Comparison of ENCODE assay signal across 25 cellular contexts in genomic region chr11:45924927-45925326, GRCh38. TPM values are rescaled to one million over a fixed set of nuclear protein-coding genes. Genes with fewer than 3 reads are reported as not detected.
A peak's percentile ranks its signal among the peaks of the same experiment; 100 is the strongest.
DNase-seq lines count a peak whose midpoint lies in the region; ATAC-seq and TF ChIP-seq lines count a peak whose summit lies in the region.
"Had no signal": no experiment of that assay in that cellular context is flagged by ENCODE, and none has a peak within 500 bp of the region (broad histone marks: within the 10 kb centered on the region; RNA-seq: fewer than 3 reads in every experiment).

No MANE protein-coding gene starts in this region.

- peaks cover 7% of the 10 kb centered on the region for H3K79me1 ChIP-seq in neuronal stem cell (ENCODE audit: low read depth, low read length)

- DNase-seq in Caco-2 (no peak), WTC11 (ENCODE audit: low spot score) (no peak), neuronal stem cell (ENCODE audit: low spot score) (no peak), NCI-H774 (lab: John Stamatoyannopoulos, UW) (no peak), MG63 (no peak), hippocampal formation (lab: John Stamatoyannopoulos, UW) (no peak)
- DNase-seq: anterior cingulate cortex; effector CD8-positive, alpha-beta T cell; erythroblast; Kasumi-1; MV-4-11; NCI-H146; NCI-H2107; NCI-H446; NCI-H82; stimulated activated naive CD8-positive, alpha-beta T cell treated with anti-CD3 and anti-CD28 coated beads, Interleukin-15, Interleukin-2, amounts not matched to agents 100 U/mL and 50 U/mL, for 24 hours; testis; WERI-Rb-1 had no signal

- H3K4me3 ChIP-seq in BLaER1 (no peak overlapping the region), Caco-2 (ENCODE audit: low read depth, low read length) (no peak overlapping the region), neuronal stem cell (ENCODE audit: low read length in 2 of 2) (no peak overlapping the region), MG63 (no peak overlapping the region)
- H3K4me3 ChIP-seq: testis had no signal

- no peak overlapping the region for H2AFZ ChIP-seq in neuronal stem cell (ENCODE audit: low read length)
- H2AFZ ChIP-seq: parathyroid adenoma had no signal

- no peak overlapping the region for H3K18ac ChIP-seq in neuronal stem cell (ENCODE audit: low read length)

- H3K23ac ChIP-seq in neuronal stem cell (ENCODE audit: low read depth, low read length, poor library complexity): no peak overlapping the region

- H4K8ac ChIP-seq in neuronal stem cell (ENCODE audit: low read depth, low read length): no peak overlapping the region

- H3K4me1 ChIP-seq in BLaER1 (peaks cover 99% of the 10 kb centered on the region), Caco-2 (peaks cover 12% of the 10 kb centered on the region), neuronal stem cell (ENCODE audit: control insufficient read depth in 2 of 2, insufficient read depth in 1 of 2, low read depth in 1 of 2, low read length in 2 of 2) (peaks cover 14 to 15% of the 10 kb centered on the region in 2 donors)

- H3K4me1 Mint-ChIP-seq in Caco-2 (ENCODE audit: low read depth, unreplicated experiment) (peaks cover 14% of the 10 kb centered on the region), WTC11 (peaks cover 25% of the 10 kb centered on the region)

- POLR2A ChIA-PET in Caco-2 (lab: Charles Lee) (no interaction called here), WTC11 (lab: Charles Lee) (no interaction called here)

- no CpG with 5 or more reads among the region's 6 CpGs for WGBS in neuronal stem cell (ENCODE audit: extremely low coverage in 2 of 2, insufficient read length in 2 of 2, insufficient replicate concordance in 1 of 2), 2 donors

- H3K27me3 ChIP-seq in BLaER1 (peaks cover 37% of the 10 kb centered on the region), Caco-2 (replicated peaks; ENCODE audit: control insufficient read depth, insufficient read depth, low read length) (no peaks in the 10 kb centered on the region), neuronal stem cell (ENCODE audit: control insufficient read depth in 3 of 3, insufficient read depth in 3 of 3, low read depth in 1 of 3, low read length in 3 of 3) (peaks cover 0 to 56% (median 13%) of the 10 kb centered on the region in 3 experiments), MG63 (0 out of 2 replicates have a peak, but pooled peaks cover 3% of the 10 kb centered on the region)
- H3K27me3 ChIP-seq: testis had no signal

- no peak overlapping the region for H3K4ac ChIP-seq in neuronal stem cell (ENCODE audit: low read length)

- peak overlapping the region; percentile 14 for H2BK15ac ChIP-seq in neuronal stem cell (ENCODE audit: low read length)

- H3K9ac ChIP-seq in BLaER1 (peak overlapping the region; percentile 43; the same call in 1 of the 2 replicates), neuronal stem cell (ENCODE audit: low read depth, low read length, poor library complexity) (no peak overlapping the region)
- H3K9ac ChIP-seq: parathyroid adenoma had no signal

- no peaks in the 10 kb centered on the region for H3K9me3 ChIP-seq in BLaER1
- no peaks in the 10 kb centered on the region for H3K9me3 ChIP-seq in Caco-2
- H3K9me3 ChIP-seq in neuronal stem cell (replicated peaks in 1 of 2; ENCODE audit: control insufficient read depth in 2 of 2, insufficient read depth in 1 of 2, low read depth in 1 of 2, low read length in 2 of 2): no peaks in the 10 kb centered on the region
- no peaks in the 10 kb centered on the region for H3K9me3 ChIP-seq in MG63
- H3K9me3 ChIP-seq: testis had no signal

- no peak for TF ChIP-seq CTCF in Caco-2 (IDR thresholded peaks at IDR 0.05; ENCODE audit: insufficient read depth in 1 of 2, low read depth in 1 of 2, low read length in 1 of 2, severe bottlenecking in 1 of 2, unreplicated experiment in 1 of 2)
- no peak for TF ChIP-seq CTCF in WTC11 (IDR thresholded peaks at IDR 0.05)

- H2AK5ac ChIP-seq in neuronal stem cell (ENCODE audit: low read depth, low read length): no peak overlapping the region

- H3K27ac Mint-ChIP-seq in Caco-2 (ENCODE audit: unreplicated experiment): peak overlapping the region; percentile 46
- no peak overlapping the region for H3K27ac Mint-ChIP-seq in WTC11
- H3K27ac Mint-ChIP-seq: activated naive CD4-positive, alpha-beta T cell treated with anti-CD3 and anti-CD28 coated beads, Interleukin-2, amount 50 U/mL, for 72 hours; T-helper 2 cell treated with Interferon-gamma antibody and Interleukin-4, amounts not matched to agents 5 μg/mL and 100 μg/mL, for 36 hours had no signal

- H3K36me3 Mint-ChIP-seq in Caco-2 (ENCODE audit: insufficient read depth, unreplicated experiment) (peaks cover 49% of the 10 kb centered on the region), WTC11 (peaks cover 25% of the 10 kb centered on the region)
- H3K36me3 Mint-ChIP-seq: activated naive CD4-positive, alpha-beta T cell treated with anti-CD3 and anti-CD28 coated beads, Interleukin-2, amount 50 U/mL, for 72 hours had no signal

- no peak overlapping the region for H3K14ac ChIP-seq in neuronal stem cell (ENCODE audit: low read length)

- no peak overlapping the region for H2BK12ac ChIP-seq in neuronal stem cell (ENCODE audit: low read length)

- no peak overlapping the region for H2BK5ac ChIP-seq in neuronal stem cell (ENCODE audit: low read length)

- no peak for ATAC-seq in WTC11
- ATAC-seq: activated naive CD4-positive, alpha-beta T cell treated with anti-CD3 and anti-CD28 coated beads, Interleukin-2, amount 50 U/mL, for 72 hours; HCT116; right cardiac atrium; stimulated activated naive CD8-positive, alpha-beta T cell treated with anti-CD3 and anti-CD28 coated beads, Interleukin-15, Interleukin-2, amounts not matched to agents 100 U/mL and 50 U/mL, for 24 hours had no signal

- CTCF ChIA-PET in Caco-2 (lab: Charles Lee): no interaction called here
- CTCF ChIA-PET in WTC11 (lab: Charles Lee): interaction anchor here (0.6 to 4.0 kb wide), 3 partner anchors 27 to 82 kb away, joined by 3 to 33 read pairs (median 5); no protein-coding TSS in a partner anchor

- BruUV-seq in Caco-2 (replicated peaks; lab: Mats Ljungman, UMichigan): no TSS peak

- H3K4me3 Mint-ChIP-seq in Caco-2 (ENCODE audit: unreplicated experiment) (peak overlapping the region; percentile 79), WTC11 (peak overlapping the region; percentile 92; the same call in 1 of the 2 replicates)

- H3K27ac ChIP-seq in BLaER1: peak overlapping the region; percentile 58
- H3K27ac ChIP-seq in neuronal stem cell (replicated peaks; ENCODE audit: low read length): no peak overlapping the region
- H3K27ac ChIP-seq: parathyroid adenoma, testis, WERI-Rb-1 had no signal

- H3K36me3 ChIP-seq in BLaER1: peaks cover 27% of the 10 kb centered on the region
- no peaks in the 10 kb centered on the region; the same call in none of the 2 replicates for H3K36me3 ChIP-seq in Caco-2 (ENCODE audit: control insufficient read depth, insufficient read depth, low read length)
- no peaks in the 10 kb centered on the region for H3K36me3 ChIP-seq in neuronal stem cell (replicated peaks in 1 of 2; ENCODE audit: control insufficient read depth in 2 of 2, insufficient read depth in 2 of 2, low read length in 2 of 2)
- no peaks in the 10 kb centered on the region for H3K36me3 ChIP-seq in MG63

- no peak overlapping the region for H4K91ac ChIP-seq in neuronal stem cell (ENCODE audit: low read depth, low read length, poor library complexity)

- H3K27me3 Mint-ChIP-seq in Caco-2 (ENCODE audit: insufficient read depth, unreplicated experiment) (no peaks in the 10 kb centered on the region), WTC11 (ENCODE audit: low read depth) (peaks cover 2% of the 10 kb centered on the region; the same call in 1 of the 2 replicates)

- intact Hi-C loops in Caco-2 (cut with micrococcal nuclease; ENCODE audit: unreplicated experiment): no loop called here

- H3K9me3 Mint-ChIP-seq in Caco-2 (ENCODE audit: unreplicated experiment): no peaks in the 10 kb centered on the region
- no peaks in the 10 kb centered on the region for H3K9me3 Mint-ChIP-seq in WTC11
- H3K9me3 Mint-ChIP-seq: activated naive CD4-positive, alpha-beta T cell treated with anti-CD3 and anti-CD28 coated beads, Interleukin-2, amount 50 U/mL, for 72 hours; nephron; T-helper 2 cell treated with Interferon-gamma antibody and Interleukin-4, amounts not matched to agents 5 μg/mL and 100 μg/mL, for 36 hours had no signal

- no peak overlapping the region for H2BK120ac ChIP-seq in neuronal stem cell (ENCODE audit: low read depth, low read length)

- 0 out of 2 replicates have a peak, but pooled peaks cover 8% of the 10 kb centered on the region for H4K20me1 ChIP-seq in BLaER1

- H3K4me2 ChIP-seq in BLaER1: peak overlapping the region; percentile 96
- H3K4me2 ChIP-seq in neuronal stem cell (ENCODE audit: insufficient read depth, low read length, poor library complexity, severe bottlenecking): no peak overlapping the region

TF ChIP-seq in WTC11, 78 proteins besides CTCF, POLR2A, EP300 and RAD21 (continues in another document):
- TF ChIP-seq RELA (CRISPR knock-in tag; IDR thresholded peaks at IDR 0.05; ENCODE audit: borderline replicate concordance) (no peak), EMX1 (CRISPR knock-in tag; IDR thresholded peaks at IDR 0.05) (no peak)

RNA-seq across cellular contexts. Expression of gene LARGE2, which starts 2.5 kb away (rescaled TPM):
- total RNA-seq in Caco-2 (2022) (62.3 and 67.4 TPM in 2 replicates), WTC11 (2021) (124 to 132 TPM (median 126 TPM) in 3 replicates)
- 16.5 TPM for polyA plus RNA-seq in neuronal stem cell (2013, experiment 1 of 2)
- polyA plus RNA-seq in neuronal stem cell (2013, experiment 2 of 2): 15.7 TPM
- not detected in 2 replicates for total RNA-seq in MG63 (2014; rRNA removed; shearing (Covaris generic); ENCODE audit: low replicate concordance)

RNA-seq across cellular contexts. Expression of gene PEX16, which starts 7.2 kb away (rescaled TPM):
- 41.4 and 45.8 TPM in 2 replicates for total RNA-seq in Caco-2 (2022)
- 35.8 to 39.3 TPM (median 36.0 TPM) in 3 replicates for total RNA-seq in WTC11 (2021)
- 23.1 TPM for polyA plus RNA-seq in neuronal stem cell (2013, experiment 1 of 2)
- polyA plus RNA-seq in neuronal stem cell (2013, experiment 2 of 2): 19.6 TPM
- 20.5 and 31.6 TPM in 2 replicates for total RNA-seq in MG63 (2014; rRNA removed; shearing (Covaris generic); ENCODE audit: low replicate concordance)

RNA-seq across cellular contexts. Expression of gene FREY1, which starts 17.9 kb away (rescaled TPM):
- total RNA-seq in Caco-2 (2022): 1.2 and 1.3 TPM in 2 replicates
- 1.6 to 2.1 TPM (median 1.8 TPM) in 3 replicates for total RNA-seq in WTC11 (2021)
- polyA plus RNA-seq in neuronal stem cell (2013, experiment 1 of 2): 0.95 TPM
- 0.93 TPM for polyA plus RNA-seq in neuronal stem cell (2013, experiment 2 of 2)
- total RNA-seq in MG63 (2014; rRNA removed; shearing (Covaris generic); ENCODE audit: low replicate concordance): 0.72 and 5.0 TPM in 2 replicates

RNA-seq across cellular contexts. Expression of gene MAPK8IP1, which starts 39.5 kb away (rescaled TPM):
- total RNA-seq in Caco-2 (2022) (8.2 and 8.5 TPM in 2 replicates), WTC11 (2021) (31.6 to 34.1 TPM (median 32.4 TPM) in 3 replicates)
- polyA plus RNA-seq in neuronal stem cell (2013, experiment 1 of 2): 13.4 TPM
- polyA plus RNA-seq in neuronal stem cell (2013, experiment 2 of 2): 11.6 TPM
- 2.6 and 15.5 TPM in 2 replicates for total RNA-seq in MG63 (2014; rRNA removed; shearing (Covaris generic); ENCODE audit: low replicate concordance)

Comparison
In these comparisons a context has a peak if more than half of its experiments do, and no peak if none do; other contexts are left out.
1. RNA of gene LARGE2, which starts 2.5 kb away (total RNA-seq): 124 to 132 TPM in WTC11 and 62.3 to 67.4 TPM in Caco-2; not detected in MG63; every median in the first group is over 10 times any median in the second.